ENCODE assay signal across 21 cellular contexts in the genomic region with DNA sequence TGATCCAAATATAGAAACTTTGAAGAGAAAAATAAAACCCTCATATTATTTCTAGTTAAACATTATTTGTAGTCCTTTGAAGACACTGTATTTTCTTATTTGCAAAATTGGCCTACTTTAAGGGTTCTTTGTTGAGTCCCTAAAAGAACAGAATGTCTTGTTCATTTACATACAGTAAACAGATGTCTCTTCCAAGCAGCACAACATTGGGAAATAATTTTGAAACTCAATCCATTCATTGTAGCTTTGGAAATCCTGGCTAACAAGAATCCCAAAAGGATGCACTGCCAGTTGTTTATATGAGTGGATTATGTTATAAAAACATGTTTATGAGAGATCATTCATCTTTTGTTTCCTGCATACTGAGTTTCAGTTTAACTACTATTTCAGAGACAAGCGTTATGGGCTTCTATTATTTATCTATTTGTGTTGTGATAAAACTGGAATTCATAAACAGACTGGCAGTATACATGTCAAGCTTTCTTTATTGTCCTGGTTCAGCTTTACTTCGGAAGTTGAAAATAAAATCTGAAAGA.
A peak's percentile ranks its signal among the peaks of the same experiment; 100 is the strongest.
DNase-seq lines count a peak whose midpoint lies in the region; TF ChIP-seq lines count a peak whose summit lies in the region.
"Had no signal": no experiment of that assay in that cellular context is flagged by ENCODE, and none has a peak within 500 bp of the region (broad histone marks: within the 10 kb centered on the region; RNA-seq: fewer than 3 reads in every experiment).

No MANE protein-coding gene starts in this region.

- no peak for TF ChIP-seq POLR2A in thyroid gland (IDR thresholded peaks at IDR 0.05)

- no peak overlapping the region for H3K4me3 ChIP-seq in fibroblast of villous mesenchyme (ENCODE audit: low read depth, low read length)
- H3K4me3 ChIP-seq in muscle layer of duodenum (ENCODE audit: low read depth in 1 of 2, low read length in 2 of 2) = no peak overlapping the region
- no peak overlapping the region for H3K4me3 ChIP-seq in thyroid gland (replicated peaks in 1 of 3)
- H3K4me3 ChIP-seq: coronary artery had no signal

- H3K27me3 ChIP-seq in muscle layer of duodenum (ENCODE audit: low read depth, low read length) (no peaks in the 10 kb centered on the region), thyroid gland (no peaks in the 10 kb centered on the region)
- H3K27me3 ChIP-seq: neutrophil had no signal

- no peaks in the 10 kb centered on the region for H3K36me3 ChIP-seq in muscle layer of duodenum (ENCODE audit: control insufficient read depth in 1 of 2, insufficient read depth in 2 of 2, low read length in 2 of 2)
- no peaks in the 10 kb centered on the region for H3K36me3 ChIP-seq in thyroid gland
- H3K36me3 ChIP-seq: neutrophil had no signal

- peak overlapping the region; percentile 42 for H3K27ac ChIP-seq in muscle layer of duodenum (ENCODE audit: low read length)
- H3K27ac ChIP-seq in thyroid gland = peak overlapping the region; percentile 25 to 58 (median 49)
- H3K27ac ChIP-seq: neutrophil had no signal

- H3K9me3 ChIP-seq in muscle layer of duodenum (ENCODE audit: control insufficient read depth in 1 of 2, low read length in 2 of 2) = no peaks in the 10 kb centered on the region
- no peaks in the 10 kb centered on the region for H3K9me3 ChIP-seq in thyroid gland
- H3K9me3 ChIP-seq: neutrophil, SK-N-SH had no signal

- H3K4me1 ChIP-seq in muscle layer of duodenum (ENCODE audit: control insufficient read depth in 1 of 2, insufficient read depth in 2 of 2, low read length in 2 of 2) = no peaks in the 10 kb centered on the region
- no peaks in the 10 kb centered on the region for H3K4me1 ChIP-seq in thyroid gland

- intact Hi-C loops in thyroid gland (cut with DNase I) = no loop called here

- TF ChIP-seq CTCF in fibroblast of villous mesenchyme (IDR thresholded peaks at IDR 0.05; ENCODE audit: insufficient read depth, low read depth, low read length) (no peak), thyroid gland (IDR thresholded peaks at IDR 0.05) (no peak)

- 64 to 84% methylated on average over 2 of the region's 2 CpGs for WGBS in thyroid gland, 2 donors

- DNase-seq in LHCN-M2 (ENCODE audit: low read depth) (peak; percentile 82), fibroblast of villous mesenchyme (ENCODE audit: low read depth) (peak; percentile 92), thyroid gland (no peak), NCI-H2171 (lab: John Stamatoyannopoulos, UW) (no peak), DMS79 treated with DMSO at 0.1 percent for 48 hours (lab: John Stamatoyannopoulos, UW) (no peak), HPDE6-E6E7 (ENCODE audit: extremely low spot score) (no peak), NCI-H345 treated with DMSO at 0.1 percent for 48 hours (lab: John Stamatoyannopoulos, UW; ENCODE audit: unreplicated experiment) (no peak)
- DNase-seq: ACHN; activated CD4-positive, CD25-positive, alpha-beta regulatory T cell; activated T-cell treated with anti-CD3 and anti-CD28 coated beads, Interleukin-2, amount 50 U/mL, for 72 hours; CD4-positive, CD25-positive, alpha-beta regulatory T cell; GDM1; left cardiac atrium; NCI-H1417 treated with DMSO at 0.1 percent for 48 hours; NCI-H774; retina; SK-N-SH; stimulated activated naive CD4-positive, alpha-beta T cell had no signal

Comparison
In these comparisons a context has a peak if more than half of its experiments do, and no peak if none do; other contexts are left out.
1. DNase-seq: peak in LHCN-M2 (single experiment) and fibroblast of villous mesenchyme (single experiment); none in thyroid gland (0 of 2), NCI-H2171 (single experiment), DMS79 treated with DMSO at 0.1 percent for 48 hours (single experiment), HPDE6-E6E7 (single experiment) and NCI-H345 treated with DMSO at 0.1 percent for 48 hours (single experiment).